Comparison of ENCODE assay signal across 1 cellular context in genomic region chr3:37163262-37164020, GRCh38.
TF ChIP-seq lines count a peak whose summit lies in the region.

No MANE protein-coding gene starts in this region.

TF ChIP-seq in H1, 55 proteins besides CTCF, POLR2A, EP300 and RAD21:
- TF ChIP-seq BCL11A (IDR thresholded peaks at IDR 0.05; ENCODE audit: low read depth in 2 of 2, low read length in 2 of 2) (no peak), TEAD4 (IDR thresholded peaks at IDR 0.05; ENCODE audit: low read depth, low read length) (0 out of 2 replicates have a peak, but pooled peaks have one; percentile 41)
